8 cellular contexts compared by ENCODE assay signal in the genomic region with DNA sequence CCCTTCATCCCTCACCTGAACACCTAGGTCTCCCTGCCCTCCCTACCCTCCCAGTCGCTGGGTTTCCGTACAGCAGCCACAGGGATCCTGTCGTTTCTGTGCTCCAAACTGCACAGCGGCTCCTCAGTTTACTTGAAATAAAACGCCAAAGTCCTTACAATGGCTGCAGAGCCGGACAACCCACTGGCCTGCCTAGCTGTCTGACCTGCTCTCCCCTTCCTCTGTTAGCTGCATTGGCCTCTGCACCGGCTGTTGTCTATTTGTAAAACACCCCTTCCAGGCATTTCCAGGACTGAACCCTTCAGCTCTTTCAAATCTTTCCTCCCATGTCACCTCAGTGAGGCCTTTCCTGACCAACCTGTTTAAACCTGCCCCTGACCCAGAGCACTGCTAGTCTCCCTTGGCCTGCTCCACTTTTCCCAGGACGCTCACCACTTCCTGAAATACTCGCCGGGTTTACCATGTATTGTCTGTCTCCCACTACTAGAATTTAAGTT. TPM values are rescaled to one million over a fixed set of nuclear protein-coding genes. Genes with fewer than 3 reads are reported as not detected.
A peak's percentile ranks its signal among the peaks of the same experiment; 100 is the strongest.
DNase-seq lines count a peak whose midpoint lies in the region; ATAC-seq, FAIRE-seq and TF ChIP-seq lines count a peak whose summit lies in the region.

No MANE protein-coding gene starts in this region.

- no peak overlapping the region for H3K4ac ChIP-seq in H1 (replicated peaks; ENCODE audit: insufficient read length, low read depth, low read length)
- peak overlapping the region; percentile 22 for H3K4ac ChIP-seq in trophoblast cell (ENCODE audit: low read depth, low read length)

- DNase-seq in DMS53 (lab: John Stamatoyannopoulos, UW): peak; percentile 83
- no peak for DNase-seq in H1 (ENCODE audit: low read depth in 1 of 2, low spot score in 2 of 2)
- DNase-seq in trophoblast cell: peak in 1 of 2 donors; percentile 56
- DNase-seq in D721Med (ENCODE audit: insufficient read length, low spot score): no peak
- no peak for DNase-seq in inferior parietal cortex (ENCODE audit: extremely low spot score)
- DNase-seq in sciatic nerve (ENCODE audit: low spot score): no peak

- POLR2A ChIA-PET in H1 (lab: Charles Lee; ENCODE audit: partially characterized antibody): interaction anchor here (0.8 to 4.0 kb wide), 4 partner anchors 16 to 288 kb away, joined by 3 to 21 read pairs (median 4); no protein-coding TSS in a partner anchor

- peak overlapping the region; percentile 1; the same call in 1 of the 2 replicates for H2BK15ac ChIP-seq in H1 (ENCODE audit: low read length)

- H3K23me2 ChIP-seq in H1 (ENCODE audit: low read depth, low read length): peaks cover 5% of the 10 kb centered on the region; the same call in 1 of the 2 replicates

- H3K27me3 ChIP-seq in OCI-LY3 (ENCODE audit: low read depth, low read length): no peaks in the 10 kb centered on the region
- H3K27me3 ChIP-seq in H1 (replicated peaks in 1 of 4; ENCODE audit: control insufficient read depth in 3 of 4, extremely low read depth in 1 of 4, insufficient read depth in 3 of 4, low read length in 3 of 4): no peaks in the 10 kb centered on the region; a peak in 1 of 7 replicates
- H3K27me3 ChIP-seq in trophoblast cell (ENCODE audit: insufficient read depth, low read length): no peaks in the 10 kb centered on the region

- H3K79me2 ChIP-seq in OCI-LY3 (ENCODE audit: low read length): peaks cover 24% of the 10 kb centered on the region
- H3K79me2 ChIP-seq in H1 (ENCODE audit: control insufficient read depth in 1 of 2, insufficient read depth in 2 of 2, low read length in 2 of 2): peaks cover 7 to 26% of the 10 kb centered on the region in 2 experiments
- H3K79me2 ChIP-seq in trophoblast cell (ENCODE audit: control insufficient read depth, insufficient read depth, low read length, poor library complexity): peaks cover 10% of the 10 kb centered on the region

- no peak overlapping the region for H3K56ac ChIP-seq in H1 (replicated peaks; ENCODE audit: insufficient read length, low read depth, low read length)

- H3K9ac ChIP-seq in OCI-LY3 (ENCODE audit: low read length) (peak overlapping the region; percentile 94; the same call in 1 of the 2 replicates), H1 (replicated peaks in 1 of 4; ENCODE audit: extremely low read depth in 1 of 4, low read depth in 3 of 4, low read length in 3 of 4) (peak overlapping the region in 1 of 4 experiments; percentile 30; a peak in 1 of 7 replicates), trophoblast cell (ENCODE audit: low read length) (no peak overlapping the region)

- no peak for TF ChIP-seq RAD21 in H1 (IDR thresholded peaks at IDR 0.05 in 1 of 2, conservative IDR thresholded peaks at IDR 0.05 in 1 of 2; ENCODE audit: low read depth in 2 of 2, low read length in 2 of 2)

- H3K14ac ChIP-seq in H1 (ENCODE audit: insufficient read length) (no peak overlapping the region), trophoblast cell (ENCODE audit: low read length) (peak overlapping the region; percentile 77)

- ATAC-seq in GM19328 (IDR thresholded peaks at IDR 0.05; ENCODE audit: unreplicated experiment) (no peak), sciatic nerve (no peak)

- H3K27ac ChIP-seq in OCI-LY3 (ENCODE audit: low read length) (no peak overlapping the region), H1 (ENCODE audit: low read depth, low read length) (no peak overlapping the region), trophoblast cell (ENCODE audit: low read depth, low read length) (peak overlapping the region; percentile 79)

- no peak overlapping the region for H2BK20ac ChIP-seq in H1 (ENCODE audit: low read length)

- H3K4me3 ChIP-seq in OCI-LY3 (ENCODE audit: low read length) (peak overlapping the region; percentile 92), H1 (ENCODE audit: extremely low read depth in 1 of 4, insufficient read depth in 2 of 4, low read depth in 3 of 4, low read length in 4 of 4) (peak overlapping the region in 3 of 4 experiments; percentile 67 to 79 (median 71); a peak in 5 of 8 replicates), trophoblast cell (ENCODE audit: low read depth, low read length) (no peak overlapping the region)

- CTCF ChIA-PET in H1 (lab: Charles Lee; ENCODE audit: partially characterized antibody): interaction anchor here (0.7 to 1.3 kb wide), 3 partner anchors 10 to 58 kb away, joined by 3 read pairs; partner anchors contain the start of gene ZFP62

- no peak for TF ChIP-seq CTCF in OCI-LY3 (IDR thresholded peaks at IDR 0.05; ENCODE audit: low read depth, low read length)
- TF ChIP-seq CTCF in H1 (IDR thresholded peaks at IDR 0.05; ENCODE audit: control extremely low read depth in 1 of 3, insufficient read depth in 1 of 3, low read depth in 1 of 3, low read length in 3 of 3): no peak
- no peak for TF ChIP-seq CTCF in D721Med (IDR thresholded peaks at IDR 0.05; ENCODE audit: insufficient read depth, missing control alignments)

- H2BK5ac ChIP-seq in H1 (ENCODE audit: low read depth, low read length) (no peak overlapping the region), trophoblast cell (ENCODE audit: low read depth, low read length, poor library complexity) (peak overlapping the region; percentile 63)

- H4K91ac ChIP-seq in H1 (replicated peaks; ENCODE audit: insufficient read length, low read length) (no peak overlapping the region), trophoblast cell (ENCODE audit: low read depth, low read length) (peak overlapping the region; percentile 79)

- H2BK120ac ChIP-seq in H1 (replicated peaks; ENCODE audit: low read depth, low read length): no peak overlapping the region
- H2BK120ac ChIP-seq in trophoblast cell (ENCODE audit: insufficient read depth, low read length, poor library complexity): peak overlapping the region; percentile 64

- peaks cover 9% of the 10 kb centered on the region; the same call in 1 of the 2 replicates for H3K79me1 ChIP-seq in H1 (ENCODE audit: low read depth, low read length)
- H3K79me1 ChIP-seq in trophoblast cell (ENCODE audit: low read length): peaks cover 20% of the 10 kb centered on the region

- peaks cover 2% of the 10 kb centered on the region for H3K36me3 ChIP-seq in OCI-LY3 (replicated peaks; ENCODE audit: low read depth, low read length)
- H3K36me3 ChIP-seq in H1 (ENCODE audit: control insufficient read depth in 2 of 4, insufficient read depth in 4 of 4, low read length in 3 of 4): no peaks in the 10 kb centered on the region
- peaks cover 0 to 2% of the 10 kb centered on the region in 2 experiments for H3K36me3 ChIP-seq in trophoblast cell (ENCODE audit: control insufficient read depth in 1 of 2, insufficient read depth in 2 of 2, low read length in 2 of 2)

- peak overlapping the region; percentile 63 for H4K12ac ChIP-seq in trophoblast cell (ENCODE audit: low read depth, low read length)

- H4K5ac ChIP-seq in H1 (ENCODE audit: insufficient read length, low read depth, low read length): no peak overlapping the region

- peak overlapping the region; percentile 82; the same call in 1 of the 2 replicates for H2AK5ac ChIP-seq in H1 (ENCODE audit: low read depth, low read length)
- peak overlapping the region; percentile 88 for H2AK5ac ChIP-seq in trophoblast cell (ENCODE audit: low read length)

- FAIRE-seq in H1 (lab: Jason Lieb, UNC) (no peak), D721Med (lab: Jason Lieb, UNC) (no peak)

- no peak for TF ChIP-seq POLR2A in H1 (IDR thresholded peaks at IDR 0.05; ENCODE audit: control extremely low read depth in 1 of 2, low read depth in 2 of 2, low read length in 2 of 2)

- H3K18ac ChIP-seq in H1 (ENCODE audit: extremely low read depth, low read length) (no peak overlapping the region), trophoblast cell (ENCODE audit: low read length) (peak overlapping the region; percentile 67)

- H2AFZ ChIP-seq in OCI-LY3 (ENCODE audit: low read depth, low read length) (no peak overlapping the region), H1 (ENCODE audit: low read length) (no peak overlapping the region), trophoblast cell (ENCODE audit: insufficient read depth, low read length, poor library complexity) (peak overlapping the region; percentile 66)

- H3K4me2 ChIP-seq in OCI-LY3 (ENCODE audit: low read length): peak overlapping the region; percentile 97
- peak overlapping the region; percentile 71 to 72 for H3K4me2 ChIP-seq in H1 (ENCODE audit: insufficient read depth in 1 of 2, low read depth in 2 of 2, low read length in 2 of 2)
- peak overlapping the region; percentile 38 for H3K4me2 ChIP-seq in trophoblast cell (ENCODE audit: low read length)

- 84% methylated on average over 10 of the region's 10 CpGs; no CpG with 5 or more reads in 1 of the 2 experiments for WGBS in H1 (ENCODE audit: extremely low coverage in 1 of 2, insufficient coverage in 1 of 2, insufficient read length in 1 of 2, insufficient replicate concordance in 2 of 2, low coverage in 1 of 2, low lambda C conversion rate in 2 of 2, missing lambda C conversion rate in 1 of 2), 2 experiments
- WGBS in trophoblast cell (ENCODE audit: extremely low coverage, insufficient coverage, insufficient read length): no CpG with 5 or more reads among the region's 10 CpGs

- no peak overlapping the region for H4K8ac ChIP-seq in H1 (ENCODE audit: extremely low read depth, insufficient read depth, low read length)
- peak overlapping the region; percentile 84 for H4K8ac ChIP-seq in trophoblast cell (ENCODE audit: low read depth, low read length)

- peaks cover 56% of the 10 kb centered on the region for H3K4me1 ChIP-seq in OCI-LY3 (ENCODE audit: low read length)
- peaks cover 5 to 22% (median 10%) of the 10 kb centered on the region in 4 experiments for H3K4me1 ChIP-seq in H1 (replicated peaks in 1 of 4; ENCODE audit: control insufficient read depth in 3 of 4, insufficient read depth in 4 of 4, low read length in 3 of 4)
- H3K4me1 ChIP-seq in trophoblast cell (ENCODE audit: control insufficient read depth in 1 of 2, insufficient read depth in 2 of 2, low read length in 2 of 2): peaks cover 15 to 23% of the 10 kb centered on the region in 2 experiments

- no peak for TF ChIP-seq EP300 in H1 (IDR thresholded peaks at IDR 0.05; ENCODE audit: borderline replicate concordance in 1 of 2, low read depth in 2 of 2, low read length in 2 of 2)

- intact Hi-C loops in sciatic nerve (cut with DNase I): no loop called here

- H3K9me3 ChIP-seq in OCI-LY3 (ENCODE audit: insufficient read depth, low read length): no peaks in the 10 kb centered on the region
- no peaks in the 10 kb centered on the region for H3K9me3 ChIP-seq in H1 (ENCODE audit: insufficient read depth in 2 of 2, low read depth in 1 of 2, low read length in 1 of 2)
- no peaks in the 10 kb centered on the region for H3K9me3 ChIP-seq in trophoblast cell (ENCODE audit: insufficient read depth, low read depth, low read length)

- H2BK12ac ChIP-seq in H1 (ENCODE audit: low read depth, low read length) (no peak overlapping the region), trophoblast cell (ENCODE audit: low read length) (peak overlapping the region; percentile 91)

- no peak overlapping the region for H3K23ac ChIP-seq in H1 (ENCODE audit: insufficient read length)
- no peak overlapping the region for H3K23ac ChIP-seq in trophoblast cell (ENCODE audit: low read length)

- no peaks in the 10 kb centered on the region for H4K20me1 ChIP-seq in OCI-LY3 (ENCODE audit: insufficient read depth, low read length)
- no peaks in the 10 kb centered on the region for H4K20me1 ChIP-seq in H1 (replicated peaks in 1 of 2; ENCODE audit: control insufficient read depth in 1 of 2, insufficient read depth in 2 of 2, low read length in 2 of 2)

RNA-seq across cellular contexts. Expression of gene MGAT1, which starts 9.1 kb away (rescaled TPM):
- 77.0 and 83.8 TPM in 2 replicates for total RNA-seq in H1 (2021; fragmentation: NEBNext Ultra II Directional; extraction: Animal tissue kit (Norgen Biotek cat#: 25700))
- polyA plus RNA-seq in H1 (2011; rRNA removed): 66.8 and 96.1 TPM in 2 replicates
- 68.3 TPM for polyA plus RNA-seq in H1 (2011; cell fraction: cytosol; rRNA removed)
- polyA plus RNA-seq in H1 (2011; cell fraction: nucleus; rRNA removed): 76.0 TPM
- 63.6 to 73.4 TPM (median 72.7 TPM) in 4 replicates for polyA plus RNA-seq in H1 (2012, experiment 1 of 2)
- 82.2 TPM for polyA plus RNA-seq in H1 (2012, experiment 2 of 2)
- 63.4 TPM for polyA plus RNA-seq in H1 (2013, experiment 1 of 2)
- polyA plus RNA-seq in H1 (2013, experiment 2 of 2): 63.9 TPM
- polyA minus RNA-seq in H1 (2011; rRNA and poly(A)+ RNA removed): 41.2 and 48.6 TPM in 2 replicates
- polyA minus RNA-seq in H1 (2011; cell fraction: cytosol; rRNA and poly(A)+ RNA removed): 56.2 TPM
- 38.8 TPM for polyA minus RNA-seq in H1 (2011; cell fraction: nucleus; rRNA and poly(A)+ RNA removed)
- polyA plus RNA-seq in trophoblast cell (2013): 153 and 167 TPM in 2 replicates
- total RNA-seq in sciatic nerve: 131 TPM

RNA-seq across cellular contexts. Expression of gene ZFP62, which starts 49.4 kb away (rescaled TPM):
- total RNA-seq in H1 (2021; fragmentation: NEBNext Ultra II Directional; extraction: Animal tissue kit (Norgen Biotek cat#: 25700)): 34.8 and 38.5 TPM in 2 replicates
- polyA plus RNA-seq in H1 (2011; rRNA removed): 5.4 and 9.3 TPM in 2 replicates
- 16.6 TPM for polyA plus RNA-seq in H1 (2011; cell fraction: cytosol; rRNA removed)
- 11.9 TPM for polyA plus RNA-seq in H1 (2011; cell fraction: nucleus; rRNA removed)
- polyA plus RNA-seq in H1 (2012, experiment 1 of 2): 22.4 to 34.9 TPM (median 24.3 TPM) in 4 replicates
- polyA plus RNA-seq in H1 (2012, experiment 2 of 2): 1.7 TPM
- 28.3 TPM for polyA plus RNA-seq in H1 (2013, experiment 1 of 2)
- polyA plus RNA-seq in H1 (2013, experiment 2 of 2): 30.5 TPM
- polyA minus RNA-seq in H1 (2011; rRNA and poly(A)+ RNA removed): 18.4 and 23.3 TPM in 2 replicates
- polyA minus RNA-seq in H1 (2011; cell fraction: cytosol; rRNA and poly(A)+ RNA removed): 19.0 TPM
- 34.6 TPM for polyA minus RNA-seq in H1 (2011; cell fraction: nucleus; rRNA and poly(A)+ RNA removed)
- polyA plus RNA-seq in trophoblast cell (2013): 22.6 and 23.8 TPM in 2 replicates
- total RNA-seq in sciatic nerve: 29.9 TPM

Comparison
In these comparisons a context has a peak if more than half of its experiments do, and no peak if none do; other contexts are left out.
1. H3K4me2 ChIP-seq: peak in every context shown above with its lines; median percentile 97 in OCI-LY3; 72 in H1; 38 in trophoblast cell.